In the genomic region with DNA sequence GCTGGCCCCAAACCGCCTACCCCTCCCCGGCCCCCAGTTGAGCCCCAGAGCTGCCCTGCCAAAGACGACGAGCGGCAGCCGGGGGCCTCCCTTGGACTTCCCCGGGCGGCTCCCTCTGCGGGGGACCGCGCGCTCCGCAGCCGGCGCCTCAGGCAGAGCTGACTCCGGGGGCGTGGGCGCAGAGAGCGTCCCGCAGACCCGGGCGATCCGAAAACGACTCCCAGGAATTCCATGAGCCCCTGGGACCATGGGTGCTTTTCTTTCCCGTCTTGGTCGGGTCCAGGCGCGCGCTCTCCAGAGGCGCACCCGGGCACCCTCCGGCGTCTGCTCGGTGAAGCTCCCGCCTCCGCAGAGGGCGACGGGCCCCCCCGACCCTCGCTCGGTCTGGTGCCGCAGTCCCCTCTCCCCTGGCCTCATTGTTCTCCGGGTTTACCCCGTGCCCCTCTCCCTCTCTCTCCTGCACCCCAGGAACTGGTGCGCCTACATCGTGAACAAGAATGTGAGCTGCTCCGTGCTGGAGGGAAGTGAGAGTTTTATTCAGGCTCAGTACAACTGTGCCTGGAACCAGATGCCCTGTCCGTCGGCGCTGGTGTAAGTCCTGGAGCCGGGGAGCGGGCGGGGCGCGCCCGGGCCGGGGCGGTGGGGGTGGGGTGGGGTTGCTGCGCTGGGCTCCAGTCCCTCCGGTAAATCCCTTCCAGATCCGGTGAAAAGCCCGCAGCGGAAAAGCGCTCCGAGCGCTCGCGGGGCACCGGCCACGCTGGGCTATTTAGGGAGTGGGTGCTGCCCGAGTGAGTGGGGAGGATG, we compare ENCODE assay signal across 8 cellular contexts. TPM values are rescaled to one million over a fixed set of nuclear protein-coding genes. Genes with fewer than 3 reads are reported as not detected.
A peak's percentile ranks its signal among the peaks of the same experiment; 100 is the strongest.
DNase-seq lines count a peak whose midpoint lies in the region; ATAC-seq, FAIRE-seq and TF ChIP-seq lines count a peak whose summit lies in the region.

No MANE protein-coding gene starts in this region.

- peaks cover 9% of the 10 kb centered on the region; the same call in 1 of the 2 replicates for H3F3A ChIP-seq in GM23248 (ENCODE audit: insufficient read depth)

- BruUV-seq in OCI-LY7 (replicated peaks; lab: Mats Ljungman, UMichigan) = no TSS peak

- no peak for TF ChIP-seq POLR2A in H54 (IDR thresholded peaks at IDR 0.05; ENCODE audit: low read depth, low read length)

- intact Hi-C loops in OCI-LY7 (cut with micrococcal nuclease; ENCODE audit: unreplicated experiment) = no loop called here

- H3K79me2 ChIP-seq in GM23248 (ENCODE audit: insufficient read depth) = no peaks in the 10 kb centered on the region
- H3K79me2 ChIP-seq in OCI-LY7 (ENCODE audit: insufficient read depth, low read depth, low read length) = no peaks in the 10 kb centered on the region

- no peaks in the 10 kb centered on the region for H3K9me2 ChIP-seq in GM23248 (ENCODE audit: insufficient read depth)
- H3K9me2 ChIP-seq in OCI-LY7 (ENCODE audit: insufficient read depth, low read length) = no peaks in the 10 kb centered on the region

- H3K4me3 Mint-ChIP-seq in naive thymus-derived CD8-positive, alpha-beta T cell = peak overlapping the region; percentile 69 to 88 (median 86)

- H4K20me1 ChIP-seq in BLaER1 treated with 17β-estradiol and CSF1 and Interleukin-3, amounts not matched to agents 10 nM and 100 nM = peaks cover 0 to 47% (median 8%) of the 10 kb centered on the region in 11 experiments; a peak in 12 of 22 replicates
- H4K20me1 ChIP-seq in GM23248 (ENCODE audit: insufficient read depth) = no peaks in the 10 kb centered on the region
- H4K20me1 ChIP-seq in OCI-LY7 (ENCODE audit: insufficient read depth, low read length) = no peaks in the 10 kb centered on the region

- peak; percentile 61 to 64 for ATAC-seq in naive thymus-derived CD8-positive, alpha-beta T cell

- peaks cover 0 to 45% (median 0%) of the 10 kb centered on the region in 11 experiments; a peak in 6 of 22 replicates for H3K36me3 ChIP-seq in BLaER1 treated with 17β-estradiol and CSF1 and Interleukin-3, amounts not matched to agents 10 nM and 100 nM
- H3K36me3 ChIP-seq in GM23248 (ENCODE audit: low read depth) = no peaks in the 10 kb centered on the region
- no peaks in the 10 kb centered on the region for H3K36me3 ChIP-seq in esophagus (ENCODE audit: control insufficient read depth in 2 of 2, insufficient read depth in 2 of 2, low read length in 1 of 2)
- no peaks in the 10 kb centered on the region for H3K36me3 ChIP-seq in OCI-LY7 (ENCODE audit: insufficient read depth, low read length)

- H2AFZ ChIP-seq in GM23248 (peak overlapping the region; percentile 81), OCI-LY7 (ENCODE audit: low read length) (no peak overlapping the region)

- peak overlapping the region; percentile 55 to 96 (median 68) for H3K4me3 ChIP-seq in BLaER1 treated with 17β-estradiol and CSF1 and Interleukin-3, amounts not matched to agents 10 nM and 100 nM
- H3K4me3 ChIP-seq in GM23248 (peak overlapping the region; percentile 82), esophagus (ENCODE audit: low read depth in 1 of 2, low read length in 2 of 2) (peak overlapping the region; percentile 31 to 46), OCI-LY7 (ENCODE audit: low read depth, low read length, poor library complexity, severe bottlenecking) (no peak overlapping the region)

- POLR2A ChIA-PET in naive thymus-derived CD8-positive, alpha-beta T cell (lab: Charles Lee) = interaction anchor here (0.5 to 0.7 kb wide), 5 partner anchors 28 to 112 kb away, joined by 3 to 5 read pairs (median 3); no protein-coding TSS in a partner anchor
- POLR2A ChIA-PET in OCI-LY7 (lab: Charles Lee) = no interaction called here

- no peaks in the 10 kb centered on the region; a peak in 1 of 22 replicates for H3K9me3 ChIP-seq in BLaER1 treated with 17β-estradiol and CSF1 and Interleukin-3, amounts not matched to agents 10 nM and 100 nM (replicated peaks in 1 of 11)
- H3K9me3 ChIP-seq in GM23248 (ENCODE audit: low read depth) = no peaks in the 10 kb centered on the region
- no peaks in the 10 kb centered on the region for H3K9me3 ChIP-seq in esophagus (ENCODE audit: control insufficient read depth in 2 of 2, insufficient read depth in 1 of 2, low read depth in 1 of 2, low read length in 1 of 2)
- H3K9me3 ChIP-seq in OCI-LY7 (ENCODE audit: low read length) = no peaks in the 10 kb centered on the region

- peaks cover 0 to 2% (median 0%) of the 10 kb centered on the region in 9 donors for H3K9me3 Mint-ChIP-seq in naive thymus-derived CD8-positive, alpha-beta T cell

- in situ Hi-C loops in GM23248 (cut with MboI) = no loop called here

- peak overlapping the region; percentile 82 to 99 (median 98); a peak in 21 of 22 replicates for H3K4me2 ChIP-seq in BLaER1 treated with 17β-estradiol and CSF1 and Interleukin-3, amounts not matched to agents 10 nM and 100 nM
- H3K4me2 ChIP-seq in GM23248 (ENCODE audit: unreplicated experiment) (peak overlapping the region; percentile 80), OCI-LY7 (ENCODE audit: low read length) (no peak overlapping the region)

- TF ChIP-seq CTCF in OCI-LY7 (conservative IDR thresholded peaks at IDR 0.05; ENCODE audit: low read length) = no peak

- H3K27me3 Mint-ChIP-seq in naive thymus-derived CD8-positive, alpha-beta T cell = peaks cover 30 to 52% (median 40%) of the 10 kb centered on the region in 5 donors

- H3K27ac Mint-ChIP-seq in naive thymus-derived CD8-positive, alpha-beta T cell = peak overlapping the region in 1 of 10 donors; percentile 29

- CTCF ChIA-PET in OCI-LY7 (lab: Charles Lee; ENCODE audit: unreplicated experiment) = no interaction called here

- peaks cover 0 to 7% (median 0%) of the 10 kb centered on the region in 3 donors for H3K36me3 Mint-ChIP-seq in naive thymus-derived CD8-positive, alpha-beta T cell

- H3K9ac ChIP-seq in BLaER1 treated with 17β-estradiol and CSF1 and Interleukin-3, amounts not matched to agents 10 nM and 100 nM = peak overlapping the region; percentile 49 to 98 (median 75)
- H3K9ac ChIP-seq in GM23248 = peak overlapping the region; percentile 81

- H3K27ac ChIP-seq in BLaER1 treated with 17β-estradiol and CSF1 and Interleukin-3, amounts not matched to agents 10 nM and 100 nM = peak overlapping the region in 9 of 11 experiments; percentile 15 to 91 (median 62); a peak in 18 of 22 replicates
- H3K27ac ChIP-seq in GM23248 = peak overlapping the region; percentile 31
- H3K27ac ChIP-seq in esophagus (ENCODE audit: low read depth in 2 of 2, low read length in 1 of 2) = peak overlapping the region in 1 of 2 donors; percentile 21
- H3K27ac ChIP-seq in OCI-LY7 (ENCODE audit: low read depth, low read length, poor library complexity, severe bottlenecking) = no peak overlapping the region

- WGBS in GM23248 (ENCODE audit: low coverage in 1 of 2, low lambda C conversion rate in 2 of 2, missing lambda C conversion rate in 2 of 2), 2 experiments = 0 to 1% methylated on average over 30 to 54 of the region's 71 CpGs
- WGBS in esophagus, 2 donors = 1% methylated on average over 46 to 71 of the region's 71 CpGs

- H3K4me1 Mint-ChIP-seq in naive thymus-derived CD8-positive, alpha-beta T cell = peaks cover 9 to 27% (median 23%) of the 10 kb centered on the region in 4 donors

- peak; percentile 68 for DNase-seq in GM23248
- DNase-seq in activated CD4-positive, alpha-beta T cell treated with anti-CD3 and anti-CD28 coated beads for 48 hours = peak; percentile 39
- peak in 4 of 10 donors; percentile 10 to 26 (median 22) for DNase-seq in naive thymus-derived CD8-positive, alpha-beta T cell
- DNase-seq in glomerular visceral epithelial cell (ENCODE audit: extremely low spot score) = no peak
- DNase-seq in H54 (ENCODE audit: insufficient read length, low spot score) = no peak
- DNase-seq in OCI-LY7 (ENCODE audit: low spot score) = no peak

- peaks cover 25 to 76% (median 37%) of the 10 kb centered on the region in 10 experiments for H3K4me1 ChIP-seq in BLaER1 treated with 17β-estradiol and CSF1 and Interleukin-3, amounts not matched to agents 10 nM and 100 nM
- H3K4me1 ChIP-seq in GM23248 (ENCODE audit: insufficient read depth) (peaks cover 7% of the 10 kb centered on the region), esophagus (ENCODE audit: control insufficient read depth in 2 of 2, insufficient read depth in 2 of 2, low read length in 1 of 2) (peaks cover 4 to 7% of the 10 kb centered on the region in 2 donors), OCI-LY7 (ENCODE audit: insufficient read depth, low read length, poor library complexity, severe bottlenecking) (peaks cover 8% of the 10 kb centered on the region)

- H3K27me3 ChIP-seq in BLaER1 treated with 17β-estradiol and CSF1 and Interleukin-3, amounts not matched to agents 10 nM and 100 nM = peaks cover 0 to 81% (median 68%) of the 10 kb centered on the region in 11 experiments; a peak in 21 of 22 replicates
- H3K27me3 ChIP-seq in GM23248 (replicated peaks; ENCODE audit: insufficient read depth) (no peaks in the 10 kb centered on the region), esophagus (ENCODE audit: control insufficient read depth in 1 of 2, insufficient read depth in 2 of 2, low read length in 2 of 2) (peaks cover 10 to 17% of the 10 kb centered on the region in 2 donors)

- no peak for FAIRE-seq in H54 (lab: Jason Lieb, UNC)

RNA-seq across cellular contexts. Expression of gene EMILIN2, which starts 0.7 kb away (rescaled TPM):
- 23.9 and 30.2 TPM in 2 replicates for total RNA-seq in GM23248 (2014; rRNA removed; shearing (Covaris generic))
- polyA plus RNA-seq in GM23248 (2016; fragmentation: Nextera tagmentation; extraction: Ambion mirVana) = 6.5 and 9.0 TPM in 2 replicates
- 1 to 10 TPM; 1.3 to 2.0 TPM for polyA plus RNA-seq in esophagus
- 1 to 10 TPM; 4.6 to 5.1 TPM for total RNA-seq in naive thymus-derived CD8-positive, alpha-beta T cell
- polyA plus RNA-seq in naive thymus-derived CD8-positive, alpha-beta T cell = 1 to 10 TPM; 1.1 to 2.5 (median 1.6) TPM
- 0.46 and 1.4 TPM in 2 replicates for total RNA-seq in OCI-LY7 (2014; rRNA removed; shearing (Covaris generic))
- total RNA-seq in OCI-LY7 (2022) = 0.15 and 0.39 TPM in 2 replicates

Comparison
In these comparisons a context has a peak if more than half of its experiments do, and no peak if none do; other contexts are left out.
1. DNase-seq: peak in GM23248 (single experiment) and activated CD4-positive, alpha-beta T cell treated with anti-CD3 and anti-CD28 coated beads for 48 hours (single experiment); none in glomerular visceral epithelial cell (single experiment), H54 (single experiment) and OCI-LY7 (single experiment).